ENCODE assay signal across 8 cellular contexts in genomic region chr12:6768385-6769002, GRCh38. TPM values are rescaled to one million over a fixed set of nuclear protein-coding genes. Genes with fewer than 3 reads are reported as not detected.
A peak's percentile ranks its signal among the peaks of the same experiment; 100 is the strongest.
DNase-seq lines count a peak whose midpoint lies in the region; ATAC-seq and TF ChIP-seq lines count a peak whose summit lies in the region.

No MANE protein-coding gene starts in this region.

- H3K27ac ChIP-seq in Panc1 (ENCODE audit: low read length) (peak overlapping the region; percentile 75), esophagus squamous epithelium (peak overlapping the region; percentile 95 to 99 (median 98)), prostate gland (peak overlapping the region; percentile 92 to 99), foreskin keratinocyte (no peak overlapping the region)

- no peak for TF ChIP-seq CTCF in Panc1 (IDR thresholded peaks at IDR 0.05)
- TF ChIP-seq CTCF in esophagus squamous epithelium (IDR thresholded peaks at IDR 0.05), result no peak
- no peak for TF ChIP-seq CTCF in prostate gland (IDR thresholded peaks at IDR 0.05)
- TF ChIP-seq CTCF in foreskin keratinocyte (conservative IDR thresholded peaks at IDR 0.05), result no peak

- POLR2A ChIA-PET in Panc1 (lab: Charles Lee), result interaction anchor here (0.6 kb wide), 1 partner anchor 143 kb away, joined by 4 read pairs; no protein-coding TSS in a partner anchor

- no peak for TF ChIP-seq POLR2A in esophagus squamous epithelium (IDR thresholded peaks at IDR 0.05)
- TF ChIP-seq POLR2A in prostate gland (IDR thresholded peaks at IDR 0.05), result no peak

- no peaks in the 10 kb centered on the region for H3K9me3 ChIP-seq in Panc1 (ENCODE audit: control insufficient read depth, insufficient read depth, low read depth, low read length)
- H3K9me3 ChIP-seq in esophagus squamous epithelium, result no peaks in the 10 kb centered on the region
- no peaks in the 10 kb centered on the region for H3K9me3 ChIP-seq in prostate gland

- peaks cover 2% of the 10 kb centered on the region for H3K36me3 ChIP-seq in Panc1 (ENCODE audit: control insufficient read depth, insufficient read depth, low read length)
- peaks cover 4 to 21% (median 4%) of the 10 kb centered on the region in 3 donors for H3K36me3 ChIP-seq in esophagus squamous epithelium
- H3K36me3 ChIP-seq in prostate gland, result peaks cover 0 to 7% of the 10 kb centered on the region in 2 donors

- in situ Hi-C loops in Panc1 (cut with HindIII; ENCODE audit: low pct_unique_long_range_greater_than_20kb, low sequenced_read_pairs), result no loop called here

- DNase-seq in Daoy (ENCODE audit: low read depth) (peak; percentile 21), Panc1 (ENCODE audit: low read depth, low spot score) (no peak), esophagus squamous epithelium (lab: John Stamatoyannopoulos, UW) (no peak), prostate gland (ENCODE audit: low spot score) (peak; percentile 52), GF-D8 (lab: John Stamatoyannopoulos, UW) (no peak), GM19240 (ENCODE audit: insufficient read length, low spot score) (no peak), foreskin keratinocyte (no peak)

- intact Hi-C loops in Panc1 (cut with micrococcal nuclease; ENCODE audit: unreplicated experiment), result no loop called here
- intact Hi-C loops in esophagus squamous epithelium (cut with DNase I), result no loop called here
- intact Hi-C loops in prostate gland (cut with DNase I), result loop anchor here (5.0 kb wide), 2 partner anchors 59 to 156 kb away; partner anchors contain the start of gene P3H3

- ATAC-seq in Panc1 (no peak), HG03442 (IDR thresholded peaks at IDR 0.05; ENCODE audit: unreplicated experiment) (no peak), foreskin keratinocyte (no peak)

- CTCF ChIA-PET in Panc1 (lab: Charles Lee), result no interaction called here

- H3K4me3 ChIP-seq in Panc1 (ENCODE audit: low read depth in 2 of 2, low read length in 2 of 2), result peak overlapping the region; percentile 90 to 91
- H3K4me3 ChIP-seq in esophagus squamous epithelium, result peak overlapping the region; percentile 73 to 85 (median 84)
- H3K4me3 ChIP-seq in prostate gland, result peak overlapping the region; percentile 89 to 91

- 18 to 21% methylated on average over 3 to 5 of the region's 7 CpGs for WGBS in esophagus squamous epithelium, 2 donors
- 14% methylated on average over 7 of the region's 7 CpGs for WGBS in prostate gland

- H3K4me1 ChIP-seq in Panc1 (ENCODE audit: control insufficient read depth, insufficient read depth, low read length) (peaks cover 42% of the 10 kb centered on the region), esophagus squamous epithelium (peaks cover 51 to 89% (median 52%) of the 10 kb centered on the region in 3 donors), prostate gland (replicated peaks) (peaks cover 12% of the 10 kb centered on the region), foreskin keratinocyte (peaks cover 16% of the 10 kb centered on the region)

- no TSS peak for BruUV-seq in Panc1 (replicated peaks; lab: Mats Ljungman, UMichigan)

- H3K27me3 ChIP-seq in Panc1 (ENCODE audit: control insufficient read depth, insufficient read depth, low read length) (no peaks in the 10 kb centered on the region), esophagus squamous epithelium (peaks cover 0 to 7% (median 0%) of the 10 kb centered on the region in 4 donors), prostate gland (replicated peaks; ENCODE audit: insufficient read depth) (no peaks in the 10 kb centered on the region), foreskin keratinocyte (peaks cover 8% of the 10 kb centered on the region)

RNA-seq across cellular contexts. Expression of gene PTMS, which starts 2.3 kb away (rescaled TPM):
- 196 and 217 TPM in 2 replicates for total RNA-seq in Daoy (2014; rRNA removed; shearing (Covaris generic))
- total RNA-seq in Panc1 (2021; ENCODE audit: unreplicated experiment) (395 TPM), esophagus squamous epithelium (100 to 1,000 TPM in 3 of 4 donors, 10 to 100 TPM in 1; 78.2 to 149 (median 123) TPM), prostate gland (100 to 1,000 TPM; 285 to 339 TPM), foreskin keratinocyte (119 and 129 TPM in 2 replicates)
- 554 TPM for polyA plus RNA-seq in Panc1 (2012; ENCODE audit: insufficient read length)
- 390 and 426 TPM in 2 replicates for polyA plus RNA-seq in foreskin keratinocyte

RNA-seq across cellular contexts. Expression of gene LAG3, which starts 3.8 kb away (rescaled TPM):
- total RNA-seq in Daoy (2014; rRNA removed; shearing (Covaris generic)), result 0.33 TPM in 1 of 2 replicates, not detected in the other
- total RNA-seq in Panc1 (2021; ENCODE audit: unreplicated experiment) (2.7 TPM), esophagus squamous epithelium (under 1 TPM in 3 of 4 donors, not detected in 1; 0.35 to 0.76 (median 0.50) TPM), prostate gland (10 to 100 TPM in 1 of 2 donors, under 1 TPM in 1; 0.73 to 13.1 TPM), foreskin keratinocyte (0.07 and 0.24 TPM in 2 replicates)
- polyA plus RNA-seq in Panc1 (2012; ENCODE audit: insufficient read length), result 2.7 TPM
- polyA plus RNA-seq in foreskin keratinocyte, result 0.12 and 0.20 TPM in 2 replicates

RNA-seq across cellular contexts. Expression of gene MLF2, which starts 15.6 kb away (rescaled TPM):
- 226 and 233 TPM in 2 replicates for total RNA-seq in Daoy (2014; rRNA removed; shearing (Covaris generic))
- total RNA-seq in Panc1 (2021; ENCODE audit: unreplicated experiment), result 175 TPM
- 269 TPM for polyA plus RNA-seq in Panc1 (2012; ENCODE audit: insufficient read length)
- 100 to 1,000 TPM; 158 to 170 (median 162) TPM for total RNA-seq in esophagus squamous epithelium
- total RNA-seq in prostate gland, result 100 to 1,000 TPM; 267 to 282 TPM
- 180 and 181 TPM in 2 replicates for total RNA-seq in foreskin keratinocyte
- 285 and 297 TPM in 2 replicates for polyA plus RNA-seq in foreskin keratinocyte

RNA-seq across cellular contexts. Expression of gene CD4, which starts 20.8 kb away (rescaled TPM):
- total RNA-seq in Daoy (2014; rRNA removed; shearing (Covaris generic)), result not detected in 2 replicates
- total RNA-seq in Panc1 (2021; ENCODE audit: unreplicated experiment) (0.23 TPM), esophagus squamous epithelium (10 to 100 TPM in 1 of 4 donors, 1 to 10 TPM in 3; 1.2 to 11.8 (median 5.0) TPM), prostate gland (1 to 10 TPM; 1.6 to 8.6 TPM), foreskin keratinocyte (not detected in 2 replicates)
- polyA plus RNA-seq in Panc1 (2012; ENCODE audit: insufficient read length), result 0.55 TPM
- polyA plus RNA-seq in foreskin keratinocyte, result 0.02 TPM in 1 of 2 replicates, not detected in the other

RNA-seq across cellular contexts. Expression of gene COPS7A, which starts 44.6 kb away (rescaled TPM):
- 88.4 and 96.6 TPM in 2 replicates for total RNA-seq in Daoy (2014; rRNA removed; shearing (Covaris generic))
- 37.5 TPM for total RNA-seq in Panc1 (2021; ENCODE audit: unreplicated experiment)
- polyA plus RNA-seq in Panc1 (2012; ENCODE audit: insufficient read length), result 76.8 TPM
- total RNA-seq in esophagus squamous epithelium, result 10 to 100 TPM; 39.6 to 57.5 (median 49.1) TPM
- 10 to 100 TPM; 92.0 to 92.6 TPM for total RNA-seq in prostate gland
- total RNA-seq in foreskin keratinocyte, result 52.0 and 52.7 TPM in 2 replicates
- polyA plus RNA-seq in foreskin keratinocyte, result 53.6 and 60.4 TPM in 2 replicates

Comparison
In these comparisons a context has a peak if more than half of its experiments do, and no peak if none do; other contexts are left out.
1. DNase-seq: peak in Daoy (single experiment) and prostate gland (single experiment); none in Panc1 (single experiment), esophagus squamous epithelium (single experiment), GF-D8 (single experiment), GM19240 (single experiment) and foreskin keratinocyte (0 of 2).
2. Peak in every context shown above with its lines, with median percentiles within 50 percentile points of each other: H3K4me3 ChIP-seq.